In genomic region chr6:151350442-151351145, GRCh38 we compare ENCODE assay signal across 24 cellular contexts.
"Had no signal": no experiment of that assay in that cellular context is flagged by ENCODE, and none has a peak within 500 bp of the region (broad histone marks: within the 10 kb centered on the region; RNA-seq: fewer than 3 reads in every experiment).

No MANE protein-coding gene starts in this region.

- H3K4me1 ChIP-seq: colonic mucosa, foreskin keratinocyte, left lung, parathyroid adenoma, prostate gland, upper lobe of right lung, uterus had no signal

- H3K9me3 Mint-ChIP-seq: dendritic cell treated with granulocyte-macrophage colony-stimulating factor and Interleukin-4, amounts not matched to agents 40 ng/mL and 50 ng/mL, for 4 days; endodermal cell; natural killer cell; stimulated activated naive B cell treated with anti-CD40 and anti-IgM and Interleukin-4, amounts not matched to agents 10 μg/mL and 1 μg/mL and 100 μg/mL, for 72 hours; stimulated activated naive CD8-positive, alpha-beta T cell treated with anti-CD3 and anti-CD28 coated beads, Interleukin-15, Interleukin-2, amounts not matched to agents 100 ng/mL and 50 ng/mL, for 24 hours had no signal

- DNase-seq: central memory CD4-positive, alpha-beta T cell; colonic mucosa; effector CD8-positive, alpha-beta T cell; endodermal cell; foreskin keratinocyte; head of caudate nucleus; kidney; left lung; mesenchymal stem cell; natural killer cell; right cardiac atrium; sigmoid colon; spleen; stimulated activated CD4-positive, alpha-beta T cell treated with anti-CD3 and anti-CD28 coated beads, Interleukin-4, amount 100 ng/mL, for 4 hours; stimulated activated naive B cell treated with anti-CD40 and anti-IgM and Interleukin-4, amounts not matched to agents 10 μg/mL and 1 μg/mL and 100 μg/mL, for 72 hours; upper lobe of right lung; uterus had no signal

- H3K9ac ChIP-seq: parathyroid adenoma had no signal

- H3K4me3 Mint-ChIP-seq: dendritic cell treated with granulocyte-macrophage colony-stimulating factor and Interleukin-4, amounts not matched to agents 40 ng/mL and 50 ng/mL, for 4 days; endodermal cell; natural killer cell; stimulated activated naive B cell treated with anti-CD40 and anti-IgM and Interleukin-4, amounts not matched to agents 10 μg/mL and 1 μg/mL and 100 μg/mL, for 72 hours; stimulated activated naive CD8-positive, alpha-beta T cell treated with anti-CD3 and anti-CD28 coated beads, Interleukin-15, Interleukin-2, amounts not matched to agents 100 ng/mL and 50 ng/mL, for 24 hours had no signal

- H3K27me3 Mint-ChIP-seq: stimulated activated naive B cell treated with anti-CD40 and anti-IgM and Interleukin-4, amounts not matched to agents 10 μg/mL and 1 μg/mL and 100 μg/mL, for 72 hours; stimulated activated naive CD8-positive, alpha-beta T cell treated with anti-CD3 and anti-CD28 coated beads, Interleukin-15, Interleukin-2, amounts not matched to agents 100 ng/mL and 50 ng/mL, for 24 hours had no signal

- H3K9me3 ChIP-seq: colonic mucosa, esophagus muscularis mucosa, left lung, prostate gland, sigmoid colon, spleen, thoracic aorta, tibial nerve, upper lobe of right lung, uterus had no signal

- H2AFZ ChIP-seq: parathyroid adenoma had no signal

- H3K4me3 ChIP-seq: colonic mucosa, esophagus muscularis mucosa, left lung, prostate gland, sigmoid colon, spleen, thoracic aorta, tibial nerve, upper lobe of right lung, uterus had no signal

- H3K4me1 Mint-ChIP-seq: endodermal cell; natural killer cell; stimulated activated naive B cell treated with anti-CD40 and anti-IgM and Interleukin-4, amounts not matched to agents 10 μg/mL and 1 μg/mL and 100 μg/mL, for 72 hours had no signal

- H3K36me3 Mint-ChIP-seq: natural killer cell had no signal

- H3K79me2 ChIP-seq: parathyroid adenoma had no signal

- ATAC-seq: foreskin keratinocyte; left lung; natural killer cell; right cardiac atrium; stimulated activated naive B cell treated with anti-CD40 and anti-IgM and Interleukin-4, amounts not matched to agents 10 μg/mL and 1 μg/mL and 100 μg/mL, for 72 hours; upper lobe of right lung had no signal

- H3K27ac Mint-ChIP-seq: dendritic cell treated with granulocyte-macrophage colony-stimulating factor and Interleukin-4, amounts not matched to agents 40 ng/mL and 50 ng/mL, for 4 days; endodermal cell; natural killer cell; stimulated activated naive B cell treated with anti-CD40 and anti-IgM and Interleukin-4, amounts not matched to agents 10 μg/mL and 1 μg/mL and 100 μg/mL, for 72 hours; stimulated activated naive CD8-positive, alpha-beta T cell treated with anti-CD3 and anti-CD28 coated beads, Interleukin-15, Interleukin-2, amounts not matched to agents 100 ng/mL and 50 ng/mL, for 24 hours had no signal

- H3K36me3 ChIP-seq: colonic mucosa, prostate gland, thoracic aorta, uterus had no signal

- FAIRE-seq: kidney had no signal

- H3K27me3 ChIP-seq: colonic mucosa, esophagus muscularis mucosa, foreskin keratinocyte, left lung, sigmoid colon, spleen, tibial nerve, upper lobe of right lung, uterus had no signal

- H3K27ac ChIP-seq: colonic mucosa, esophagus muscularis mucosa, foreskin keratinocyte, left lung, parathyroid adenoma, prostate gland, sigmoid colon, spleen, thoracic aorta, tibial nerve, upper lobe of right lung, uterus had no signal
